ENCODE assay signal across 7 cellular contexts in genomic region chr17:16440354-16440753, GRCh38. TPM values are rescaled to one million over a fixed set of nuclear protein-coding genes. Genes with fewer than 3 reads are reported as not detected.
DNase-seq lines count a peak whose midpoint lies in the region; ATAC-seq and TF ChIP-seq lines count a peak whose summit lies in the region.
"Not testable (repeated sequence)": the region's sequence is repeated elsewhere in the genome, so short reads cannot be mapped to it uniquely, and the experiment has no call there.

No MANE protein-coding gene starts in this region.

- not testable (repeated sequence) for H3K27me3 ChIP-seq in PC-3 (ENCODE audit: low read length); colonic mucosa; heart right ventricle; muscle layer of duodenum (ENCODE audit: low read depth, low read length); skeletal muscle tissue (ENCODE audit: control insufficient read depth in 3 of 3, insufficient read depth in 3 of 3, low read length in 3 of 3)

- H3K27ac Mint-ChIP-seq in activated T-cell treated with anti-CD3 and anti-CD28 coated beads, Interleukin-2, amount 50 U/mL, for 72 hours: peak overlapping the region; percentile 99

- CTCF ChIA-PET in PC-3 (lab: Charles Lee): not testable (repeated sequence)

- H3K4me3 Mint-ChIP-seq in activated T-cell treated with anti-CD3 and anti-CD28 coated beads, Interleukin-2, amount 50 U/mL, for 72 hours: peak overlapping the region; percentile 99

- peaks cover 24 to 41% of the 10 kb centered on the region in 2 donors for H3K36me3 Mint-ChIP-seq in activated T-cell treated with anti-CD3 and anti-CD28 coated beads, Interleukin-2, amount 50 U/mL, for 72 hours (ENCODE audit: insufficient read depth in 2 of 2)

- POLR2A ChIA-PET in PC-3 (lab: Charles Lee; ENCODE audit: unreplicated experiment): not testable (repeated sequence)

- peak overlapping the region; percentile 77 for H3K4me3 ChIP-seq in GM12865 (ENCODE audit: low read depth, low read length)
- H3K4me3 ChIP-seq in PC-3 (ENCODE audit: low read length): peak overlapping the region; percentile 87
- H3K4me3 ChIP-seq in colonic mucosa: peak overlapping the region; percentile 98
- peak overlapping the region in 9 of 10 donors; percentile 66 to 97 (median 87) for H3K4me3 ChIP-seq in heart right ventricle
- H3K4me3 ChIP-seq in muscle layer of duodenum (ENCODE audit: low read depth in 1 of 2, low read length in 2 of 2): peak overlapping the region; percentile 86 to 93
- H3K4me3 ChIP-seq in skeletal muscle tissue (ENCODE audit: low read length in 3 of 3): peak overlapping the region; percentile 81 to 92 (median 81)

- not testable (repeated sequence) for H3K27me3 Mint-ChIP-seq in activated T-cell treated with anti-CD3 and anti-CD28 coated beads, Interleukin-2, amount 50 U/mL, for 72 hours (ENCODE audit: low read depth)

- peaks cover 36% of the 10 kb centered on the region for H3F3A ChIP-seq in PC-3 (ENCODE audit: low read length, unreplicated experiment)

- peak overlapping the region; percentile 86 for H3K4me2 ChIP-seq in PC-3 (ENCODE audit: low read length)

- H3K79me2 ChIP-seq in PC-3 (ENCODE audit: low read length): peaks cover 45% of the 10 kb centered on the region

- DNase-seq in GM12865 (ENCODE audit: low read depth); PC-3; activated T-cell treated with anti-CD3 and anti-CD28 coated beads, Interleukin-2, amount 50 U/mL, for 72 hours; colonic mucosa; heart right ventricle: not testable (repeated sequence)

- H3K27ac ChIP-seq in PC-3 (ENCODE audit: low read length): peak overlapping the region; percentile 74
- peak overlapping the region; percentile 95 for H3K27ac ChIP-seq in colonic mucosa
- peak overlapping the region in 5 of 10 donors; percentile 37 to 94 (median 85) for H3K27ac ChIP-seq in heart right ventricle
- peak overlapping the region; percentile 86 for H3K27ac ChIP-seq in muscle layer of duodenum (ENCODE audit: low read length)
- H3K27ac ChIP-seq in skeletal muscle tissue (ENCODE audit: low read depth, low read length): not testable (repeated sequence)

- not testable (repeated sequence) for H2AFZ ChIP-seq in PC-3 (ENCODE audit: low read length)

- not testable (repeated sequence) for ATAC-seq in PC-3; activated T-cell treated with anti-CD3 and anti-CD28 coated beads, Interleukin-2, amount 50 U/mL, for 72 hours (replicated peaks in 1 of 2); heart right ventricle

- H3K9ac ChIP-seq in PC-3 (ENCODE audit: low read length) (peak overlapping the region; percentile 98), colonic mucosa (ENCODE audit: low read depth in 2 of 2, low read length in 2 of 2) (peak overlapping the region; percentile 90 to 95), skeletal muscle tissue (ENCODE audit: low read depth in 1 of 3, low read length in 3 of 3) (peak overlapping the region; percentile 80 to 93 (median 90))

- not testable (repeated sequence) for H3K9me3 ChIP-seq in PC-3 (ENCODE audit: low read length); colonic mucosa; heart right ventricle; muscle layer of duodenum (ENCODE audit: control insufficient read depth in 1 of 2, low read length in 2 of 2); skeletal muscle tissue (ENCODE audit: control insufficient read depth in 3 of 3, low read length in 3 of 3)

- WGBS in heart right ventricle, 2 donors: 72 to 77% methylated on average over 5 of the region's 5 CpGs

- H4K20me1 ChIP-seq in PC-3 (ENCODE audit: low read length): peaks cover 52% of the 10 kb centered on the region

- H3K9me3 Mint-ChIP-seq in activated T-cell treated with anti-CD3 and anti-CD28 coated beads, Interleukin-2, amount 50 U/mL, for 72 hours: not testable (repeated sequence)

- intact Hi-C loops in PC-3 (cut with micrococcal nuclease); colonic mucosa (cut with DNase I); heart right ventricle (cut with DNase I): not testable (repeated sequence)

- H3K36me3 ChIP-seq in PC-3 (ENCODE audit: low read depth, low read length) (peaks cover 58% of the 10 kb centered on the region), heart right ventricle (peaks cover 0 to 55% (median 18%) of the 10 kb centered on the region in 9 donors), muscle layer of duodenum (ENCODE audit: control insufficient read depth in 1 of 2, insufficient read depth in 2 of 2, low read length in 2 of 2) (peaks cover 32% of the 10 kb centered on the region in 2 donors), skeletal muscle tissue (ENCODE audit: control insufficient read depth in 3 of 3, insufficient read depth in 3 of 3, low read length in 3 of 3) (peaks cover 34 to 36% (median 35%) of the 10 kb centered on the region in 3 donors)
- H3K36me3 ChIP-seq in colonic mucosa: not testable (repeated sequence)

- H3K4me1 ChIP-seq in PC-3 (ENCODE audit: insufficient read depth, low read length) (peaks cover 32% of the 10 kb centered on the region), heart right ventricle (peaks cover 9 to 55% (median 43%) of the 10 kb centered on the region in 9 donors), muscle layer of duodenum (ENCODE audit: control insufficient read depth in 1 of 2, insufficient read depth in 2 of 2, low read length in 2 of 2) (peaks cover 9 to 37% of the 10 kb centered on the region in 2 donors), skeletal muscle tissue (ENCODE audit: control insufficient read depth in 3 of 3, insufficient read depth in 3 of 3, low read length in 3 of 3) (peaks cover 25 to 61% (median 29%) of the 10 kb centered on the region in 3 donors)
- not testable (repeated sequence) for H3K4me1 ChIP-seq in colonic mucosa

- TF ChIP-seq CTCF in GM12865 (IDR thresholded peaks at IDR 0.05; ENCODE audit: insufficient read depth, low read depth, low read length, missing control alignments); PC-3 (conservative IDR thresholded peaks at IDR 0.05; ENCODE audit: low read depth, low read length); colonic mucosa (IDR thresholded peaks at IDR 0.05); heart right ventricle (IDR thresholded peaks at IDR 0.05): not testable (repeated sequence)

- BruUV-seq in PC-3 (replicated peaks; lab: Mats Ljungman, UMichigan): not testable (repeated sequence)

- H3K4me1 Mint-ChIP-seq in activated T-cell treated with anti-CD3 and anti-CD28 coated beads, Interleukin-2, amount 50 U/mL, for 72 hours (ENCODE audit: low read depth): peaks cover 75% of the 10 kb centered on the region

- H3K9me2 ChIP-seq in PC-3 (replicated peaks; ENCODE audit: low read length): not testable (repeated sequence)

RNA-seq across cellular contexts. Expression of gene TRPV2, which starts 25.0 kb away (rescaled TPM):
- total RNA-seq in PC-3 (2014; rRNA removed) (0.69 and 1.9 TPM in 2 replicates), colonic mucosa (1 to 10 TPM; 5.4 to 7.4 TPM), heart right ventricle (10 to 100 TPM in 3 of 10 donors, 1 to 10 TPM in 7; 4.6 to 25.4 (median 8.6) TPM), skeletal muscle tissue (8.4 TPM)
- total RNA-seq in activated T-cell treated with anti-CD3 and anti-CD28 coated beads, Interleukin-2, amount 50 U/mL, for 72 hours: 10 to 100 TPM; 46.0 to 47.3 TPM
- polyA plus RNA-seq in heart right ventricle: 10 to 100 TPM; 10.6 to 11.9 TPM

RNA-seq across cellular contexts. Expression of gene LRRC75A, which starts 51.6 kb away (rescaled TPM):
- total RNA-seq in PC-3 (2014; rRNA removed): 15.8 and 19.4 TPM in 2 replicates
- 1 to 10 TPM; 2.6 to 3.4 TPM for total RNA-seq in activated T-cell treated with anti-CD3 and anti-CD28 coated beads, Interleukin-2, amount 50 U/mL, for 72 hours
- 10 to 100 TPM; 43.2 to 49.4 TPM for total RNA-seq in colonic mucosa
- 1 to 10 TPM in 3 of 10 donors, under 1 TPM in 7; 0.34 to 1.3 (median 0.56) TPM for total RNA-seq in heart right ventricle
- under 1 TPM; 0.73 to 0.77 TPM for polyA plus RNA-seq in heart right ventricle
- total RNA-seq in skeletal muscle tissue: 3.7 TPM

RNA-seq across cellular contexts. Expression of gene UBB, which starts 59.5 kb away (rescaled TPM):
- total RNA-seq in PC-3 (2014; rRNA removed) (2,112 and 2,970 TPM in 2 replicates), colonic mucosa (1,000 to 10,000 TPM; 1,436 to 2,044 TPM), heart right ventricle (1,000 to 10,000 TPM; 1,254 to 2,151 (median 1,968) TPM), skeletal muscle tissue (2,617 TPM)
- total RNA-seq in activated T-cell treated with anti-CD3 and anti-CD28 coated beads, Interleukin-2, amount 50 U/mL, for 72 hours: 1,000 to 10,000 TPM in 1 of 2 donors, 100 to 1,000 TPM in 1; 726 to 1,037 TPM
- 1,000 to 10,000 TPM in 1 of 2 donors, 100 to 1,000 TPM in 1; 400 to 1,298 TPM for polyA plus RNA-seq in heart right ventricle
